ENCODE assay signal across 17 cellular contexts in the genomic region with DNA sequence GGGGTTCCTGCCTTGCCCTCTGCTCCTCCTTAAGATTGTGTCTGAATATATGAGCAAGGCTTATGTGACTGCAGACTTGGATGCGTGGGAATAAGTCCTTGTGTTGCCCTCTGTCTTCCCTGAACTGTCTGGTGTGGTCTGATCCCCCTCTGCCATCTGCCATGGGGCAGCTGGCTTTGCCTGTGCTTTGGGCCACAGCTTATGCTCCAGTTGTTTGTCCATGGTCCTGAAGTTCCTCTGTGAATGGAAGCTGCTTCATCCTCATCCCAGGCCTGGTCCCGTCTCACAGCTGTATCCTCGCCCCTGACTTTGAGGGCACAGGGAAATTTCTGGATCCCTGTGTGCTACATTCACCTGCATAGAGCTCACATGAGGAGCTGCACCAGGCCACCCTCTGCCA. TPM values are rescaled to one million over a fixed set of nuclear protein-coding genes. Genes with fewer than 3 reads are reported as not detected.
A peak's percentile ranks its signal among the peaks of the same experiment; 100 is the strongest.
DNase-seq lines count a peak whose midpoint lies in the region; ATAC-seq and TF ChIP-seq lines count a peak whose summit lies in the region.
"Had no signal": no experiment of that assay in that cellular context is flagged by ENCODE, and none has a peak within 500 bp of the region (broad histone marks: within the 10 kb centered on the region; RNA-seq: fewer than 3 reads in every experiment).

No MANE protein-coding gene starts in this region.

- CTCF ChIA-PET in CD8-positive, alpha-beta memory T cell (lab: Charles Lee) = interaction anchor here (0.7 kb wide), 1 partner anchor 51 kb away, joined by 3 read pairs; no protein-coding TSS in a partner anchor

- DNase-seq in DND-41 (no peak), Kasumi-1 (lab: John Stamatoyannopoulos, UW) (peak; percentile 35 to 36), astrocyte of the hippocampus (ENCODE audit: low read depth, low spot score) (peak; percentile 32), iPS-NIHi7 (ENCODE audit: extremely low spot score) (peak; percentile 60), cardiac septum (ENCODE audit: low spot score) (no peak), NAMALWA (ENCODE audit: low spot score) (no peak)
- no peak for DNase-seq in CD8-positive, alpha-beta memory T cell
- no peak for DNase-seq in NK-92 treated with Interleukin-12 subunit alpha and Interleukin-12 subunit beta, amount 100 ng/mL, for 24 hours (lab: John Stamatoyannopoulos, UW)
- DNase-seq: activated naive CD4-positive, alpha-beta T cell; central memory CD4-positive, alpha-beta T cell; NCI-H1694; NCI-H69 had no signal

- peaks cover 15% of the 10 kb centered on the region for H3K4me1 ChIP-seq in DND-41 (ENCODE audit: insufficient read depth, low read length)
- H3K4me1 ChIP-seq in CD8-positive, alpha-beta memory T cell (ENCODE audit: insufficient read depth, low read length) = no peaks in the 10 kb centered on the region

- no peak overlapping the region for H3K27ac ChIP-seq in DND-41 (ENCODE audit: low read length)
- H3K27ac ChIP-seq in CD8-positive, alpha-beta memory T cell (ENCODE audit: low read depth, low read length) = no peak overlapping the region
- H3K27ac ChIP-seq: skin epidermis had no signal

- no peaks in the 10 kb centered on the region for H3K27me3 ChIP-seq in DND-41 (ENCODE audit: insufficient read depth, low read length, poor library complexity)
- no peaks in the 10 kb centered on the region for H3K27me3 ChIP-seq in CD8-positive, alpha-beta memory T cell (ENCODE audit: insufficient read depth, low read length, poor library complexity, severe bottlenecking)

- peak overlapping the region in 1 of 8 donors; percentile 33 for H3K27ac Mint-ChIP-seq in CD8-positive, alpha-beta memory T cell
- H3K27ac Mint-ChIP-seq: memory B cell had no signal

- no peak overlapping the region for H3K4me3 ChIP-seq in DND-41 (ENCODE audit: low read depth in 1 of 2, low read length in 2 of 2)
- H3K4me3 ChIP-seq in CD8-positive, alpha-beta memory T cell (ENCODE audit: low read length) = no peak overlapping the region
- H3K4me3 ChIP-seq: skin epidermis had no signal

- TF ChIP-seq CTCF in DND-41 (IDR thresholded peaks at IDR 0.05; ENCODE audit: borderline replicate concordance, extremely low read depth, low read length, poor library complexity, severe bottlenecking) = no peak

- ATAC-seq in DND-41 (ENCODE audit: insufficient read depth, low read depth) = peak; percentile 47; the same call in 1 of the 3 replicates
- ATAC-seq: Right ventricle myocardium inferior had no signal

- no peaks in the 10 kb centered on the region for H4K20me1 ChIP-seq in DND-41 (ENCODE audit: insufficient read depth, low read length)

- H3K36me3 Mint-ChIP-seq in CD8-positive, alpha-beta memory T cell = peaks cover 0 to 4% (median 0%) of the 10 kb centered on the region in 3 donors
- H3K36me3 Mint-ChIP-seq: memory B cell had no signal

- no peaks in the 10 kb centered on the region for H3K9me3 ChIP-seq in DND-41 (ENCODE audit: insufficient read depth, low read length, severe bottlenecking)
- no peaks in the 10 kb centered on the region for H3K9me3 ChIP-seq in CD8-positive, alpha-beta memory T cell (ENCODE audit: low read length)

- intact Hi-C loops in cardiac septum (cut with DNase I) = no loop called here

- no peaks in the 10 kb centered on the region for H3K79me2 ChIP-seq in DND-41 (ENCODE audit: insufficient read depth, low read length)

- no peak overlapping the region for H2AFZ ChIP-seq in DND-41 (ENCODE audit: low read depth, low read length)

- H3K9ac ChIP-seq in DND-41 (ENCODE audit: low read depth, low read length) = no peak overlapping the region

- POLR2A ChIA-PET in CD8-positive, alpha-beta memory T cell (lab: Charles Lee) = no interaction called here

- H3K4me2 ChIP-seq in DND-41 (ENCODE audit: insufficient read depth, low read length) = no peak overlapping the region

- peaks cover 8% of the 10 kb centered on the region in 2 donors for H3K27me3 Mint-ChIP-seq in CD8-positive, alpha-beta memory T cell

- H3K4me1 Mint-ChIP-seq in CD8-positive, alpha-beta memory T cell = no peaks in the 10 kb centered on the region
- H3K4me1 Mint-ChIP-seq: memory B cell had no signal

- H3K4me3 Mint-ChIP-seq in CD8-positive, alpha-beta memory T cell = no peak overlapping the region
- H3K4me3 Mint-ChIP-seq: CD14-positive monocyte, memory B cell had no signal

- no peaks in the 10 kb centered on the region for H3K36me3 ChIP-seq in DND-41 (ENCODE audit: insufficient read depth, low read length)
- H3K36me3 ChIP-seq in CD8-positive, alpha-beta memory T cell (ENCODE audit: insufficient read depth, low read length) = no peaks in the 10 kb centered on the region

- H3K9me3 Mint-ChIP-seq in CD8-positive, alpha-beta memory T cell = peaks cover 0 to 1% (median 0%) of the 10 kb centered on the region in 5 donors
- H3K9me3 Mint-ChIP-seq: memory B cell had no signal

RNA-seq across cellular contexts. Expression of a gene that starts 14.7 kb away (rescaled TPM):
- not detected for total RNA-seq in CD8-positive, alpha-beta memory T cell
- not detected for polyA plus RNA-seq in CD8-positive, alpha-beta memory T cell
- 1.3 TPM for total RNA-seq in cardiac septum
- total RNA-seq: activated CD8-positive, alpha-beta memory T cell treated with anti-CD3 and anti-CD28 coated beads for 36 hours; Right ventricle myocardium inferior had no signal

Comparison
In these comparisons a context has a peak if more than half of its experiments do, and no peak if none do; other contexts are left out.
1. DNase-seq: peak in Kasumi-1 (2 of 2), astrocyte of the hippocampus (single experiment) and iPS-NIHi7 (single experiment); none in DND-41 (single experiment), CD8-positive, alpha-beta memory T cell (0 of 5), cardiac septum (single experiment), NK-92 treated with Interleukin-12 subunit alpha and Interleukin-12 subunit beta, amount 100 ng/mL, for 24 hours (single experiment) and NAMALWA (single experiment).